16 cellular contexts compared by ENCODE assay signal in genomic region chr17:2598166-2598565, GRCh38. TPM values are rescaled to one million over a fixed set of nuclear protein-coding genes. Genes with fewer than 3 reads are reported as not detected.
DNase-seq lines count a peak whose midpoint lies in the region; ATAC-seq, FAIRE-seq and TF ChIP-seq lines count a peak whose summit lies in the region.
"Had no signal": no experiment of that assay in that cellular context is flagged by ENCODE, and none has a peak within 500 bp of the region (broad histone marks: within the 10 kb centered on the region; RNA-seq: fewer than 3 reads in every experiment).

No MANE protein-coding gene starts in this region.

- no peak overlapping the region; the same call in 1 of the 2 replicates for H3K27ac Mint-ChIP-seq in HFFc6
- H3K27ac Mint-ChIP-seq: activated CD4-positive, alpha-beta T cell treated with anti-CD3 and anti-CD28 coated beads, Interleukin-2, amount 10 ng/mL, durations not matched to agents 24 days and 14 days; stimulated activated naive CD8-positive, alpha-beta T cell treated with anti-CD3 and anti-CD28 coated beads, Interleukin-15, amount 100 ng/mL, for 72 hours had no signal

- H3K9me3 ChIP-seq in mammary epithelial cell (replicated peaks; ENCODE audit: insufficient read depth, low read length): no peaks in the 10 kb centered on the region
- H3K9me3 ChIP-seq in mucosa of descending colon: no peaks in the 10 kb centered on the region
- H3K9me3 ChIP-seq: neutrophil, SJSA1 had no signal

- ATAC-seq in mucosa of descending colon (no peak), GM19397 (IDR thresholded peaks at IDR 0.05; ENCODE audit: unreplicated experiment) (no peak)
- ATAC-seq: stimulated activated naive CD8-positive, alpha-beta T cell treated with anti-CD3 and anti-CD28 coated beads, Interleukin-15, amount 100 ng/mL, for 72 hours had no signal

- H3K27me3 ChIP-seq in mammary epithelial cell (ENCODE audit: insufficient read depth, low read length): no peaks in the 10 kb centered on the region
- H3K27me3 ChIP-seq: neutrophil, SJSA1 had no signal

- peaks cover 24% of the 10 kb centered on the region for H3K36me3 Mint-ChIP-seq in HFFc6 (ENCODE audit: low read depth)

- peak; percentile 29 for DNase-seq in AG08396 (ENCODE audit: low spot score)
- peak; percentile 41 for DNase-seq in HFFc6
- DNase-seq in mammary epithelial cell: peak; percentile 33
- no peak for DNase-seq in mucosa of descending colon
- no peak for DNase-seq in COR-L47 (lab: John Stamatoyannopoulos, UW)
- no peak for DNase-seq in Ammon's horn (ENCODE audit: low spot score)
- DNase-seq: activated CD4-positive, alpha-beta T cell treated with anti-CD3 and anti-CD28 coated beads, Interleukin-2, amount 10 ng/mL, durations not matched to agents 24 days and 14 days; islet precursor cell; MM.1S; NCI-H774; stimulated activated CD4-positive, alpha-beta T cell treated with anti-CD3 and anti-CD28 coated beads, Interleukin-2, amount 100 ng/mL, for 48 hours; stimulated activated naive CD8-positive, alpha-beta T cell treated with anti-CD3 and anti-CD28 coated beads, Interleukin-15, amount 100 ng/mL, for 72 hours had no signal

- peak overlapping the region; percentile 59 for H3K4me3 Mint-ChIP-seq in HFFc6

- peaks cover 28% of the 10 kb centered on the region for H4K20me1 ChIP-seq in mammary epithelial cell (ENCODE audit: insufficient read depth, low read length)

- H3K27ac ChIP-seq in mammary epithelial cell (ENCODE audit: insufficient read depth, low read depth, low read length): no peak overlapping the region
- H3K27ac ChIP-seq: neutrophil, SJSA1 had no signal

- 77% methylated on average over 8 of the region's 8 CpGs for WGBS in mammary epithelial cell (ENCODE audit: low coverage, missing lambda C conversion rate)

- H3K4me1 ChIP-seq in mammary epithelial cell (ENCODE audit: insufficient read depth, low read length) (peaks cover 5% of the 10 kb centered on the region), mucosa of descending colon (ENCODE audit: low read depth) (peaks cover 53% of the 10 kb centered on the region)

- no peaks in the 10 kb centered on the region; the same call in 1 of the 2 replicates for H3K27me3 Mint-ChIP-seq in HFFc6 (ENCODE audit: insufficient read depth)
- H3K27me3 Mint-ChIP-seq: activated CD4-positive, alpha-beta T cell treated with anti-CD3 and anti-CD28 coated beads, Interleukin-2, amount 10 ng/mL, durations not matched to agents 24 days and 14 days; stimulated activated naive CD8-positive, alpha-beta T cell treated with anti-CD3 and anti-CD28 coated beads, Interleukin-15, amount 100 ng/mL, for 72 hours had no signal

- peak; percentile 30 for FAIRE-seq in islet of Langerhans (lab: Jason Lieb, UNC)

- H3K79me2 ChIP-seq in mammary epithelial cell (ENCODE audit: insufficient read depth, low read length): peaks cover 92% of the 10 kb centered on the region

- intact Hi-C loops in mammary epithelial cell (cut with micrococcal nuclease) (loop anchor here (10.0 kb wide), 1 partner anchor 113 kb away; no protein-coding TSS in a partner anchor), mucosa of descending colon (cut with DNase I, micrococcal nuclease) (no loop called here)

- CTCF ChIA-PET in mammary epithelial cell (lab: Charles Lee; ENCODE audit: low non-redundant PET): no interaction called here

- peak overlapping the region in 1 of 3 experiments; percentile 15 for H3K4me3 ChIP-seq in mammary epithelial cell (replicated peaks in 1 of 3; ENCODE audit: insufficient read depth in 1 of 3, low read depth in 2 of 3, low read length in 3 of 3)
- no peak overlapping the region for H3K4me3 ChIP-seq in mucosa of descending colon
- H3K4me3 ChIP-seq: SJSA1 had no signal

- in situ Hi-C loops in mammary epithelial cell (cut with MboI; ENCODE audit: low sequenced_read_pairs in 2 of 2): no loop called here

- no peaks in the 10 kb centered on the region for H3K36me3 ChIP-seq in mammary epithelial cell (ENCODE audit: insufficient read depth, low read length)
- H3K36me3 ChIP-seq in mucosa of descending colon (ENCODE audit: low read depth): no peaks in the 10 kb centered on the region
- H3K36me3 ChIP-seq: neutrophil had no signal

- dilution Hi-C loops in mammary epithelial cell (cut with HindIII; ENCODE audit: low sequenced_read_pairs): no loop called here

- no peak overlapping the region for H2AFZ ChIP-seq in mammary epithelial cell (ENCODE audit: low read depth, low read length)

- no peak overlapping the region for H3K9ac ChIP-seq in mammary epithelial cell (ENCODE audit: insufficient read depth, low read length)

- BruUV-seq in mammary epithelial cell (replicated peaks; lab: Mats Ljungman, UMichigan): no TSS peak

- H3K4me2 ChIP-seq in mammary epithelial cell (ENCODE audit: insufficient read depth, low read depth, low read length): peak overlapping the region; percentile 50

- H3K9me3 Mint-ChIP-seq in HFFc6: no peaks in the 10 kb centered on the region
- H3K9me3 Mint-ChIP-seq: activated CD4-positive, alpha-beta T cell treated with anti-CD3 and anti-CD28 coated beads, Interleukin-2, amount 10 ng/mL, durations not matched to agents 24 days and 14 days; stimulated activated naive CD8-positive, alpha-beta T cell treated with anti-CD3 and anti-CD28 coated beads, Interleukin-15, amount 100 ng/mL, for 72 hours had no signal

- H3K4me1 Mint-ChIP-seq in HFFc6 (ENCODE audit: low read depth): peaks cover 58% of the 10 kb centered on the region

- TF ChIP-seq CTCF in HFFc6 (IDR thresholded peaks at IDR 0.05): no peak
- no peak for TF ChIP-seq CTCF in mammary epithelial cell (conservative IDR thresholded peaks at IDR 0.05 in 1 of 2, IDR thresholded peaks at IDR 0.05 in 1 of 2; ENCODE audit: extremely low read depth in 1 of 2, insufficient read depth in 1 of 2, low read depth in 1 of 2, low read length in 2 of 2)
- TF ChIP-seq CTCF in mucosa of descending colon (IDR thresholded peaks at IDR 0.05): no peak

RNA-seq across cellular contexts. Expression of gene PAFAH1B1, which starts 4.7 kb away (rescaled TPM):
- 100 to 1,000 TPM; 159 to 186 (median 167) TPM for total RNA-seq in HFFc6 (2021; fragmentation: NEBNext Ultra II Directional; extraction: Animal tissue kit (Norgen Biotek cat#: 25700))
- total RNA-seq in mammary epithelial cell: 100 to 1,000 TPM in 1 of 2 donors, 10 to 100 TPM in 1; 87.0 to 191 TPM
- 64.4 TPM for polyA plus RNA-seq in mammary epithelial cell
- 224 TPM for polyA minus RNA-seq in mammary epithelial cell
- total RNA-seq in mucosa of descending colon: 100 to 1,000 TPM; 108 to 142 (median 112) TPM

Comparison
In these comparisons a context has a peak if more than half of its experiments do, and no peak if none do; other contexts are left out.
1. DNase-seq: peak in AG08396 (single experiment), HFFc6 (single experiment) and mammary epithelial cell (single experiment); none in mucosa of descending colon (0 of 3), COR-L47 (single experiment) and Ammon's horn (single experiment).